Comparison of ENCODE assay signal across 8 cellular contexts in the genomic region with DNA sequence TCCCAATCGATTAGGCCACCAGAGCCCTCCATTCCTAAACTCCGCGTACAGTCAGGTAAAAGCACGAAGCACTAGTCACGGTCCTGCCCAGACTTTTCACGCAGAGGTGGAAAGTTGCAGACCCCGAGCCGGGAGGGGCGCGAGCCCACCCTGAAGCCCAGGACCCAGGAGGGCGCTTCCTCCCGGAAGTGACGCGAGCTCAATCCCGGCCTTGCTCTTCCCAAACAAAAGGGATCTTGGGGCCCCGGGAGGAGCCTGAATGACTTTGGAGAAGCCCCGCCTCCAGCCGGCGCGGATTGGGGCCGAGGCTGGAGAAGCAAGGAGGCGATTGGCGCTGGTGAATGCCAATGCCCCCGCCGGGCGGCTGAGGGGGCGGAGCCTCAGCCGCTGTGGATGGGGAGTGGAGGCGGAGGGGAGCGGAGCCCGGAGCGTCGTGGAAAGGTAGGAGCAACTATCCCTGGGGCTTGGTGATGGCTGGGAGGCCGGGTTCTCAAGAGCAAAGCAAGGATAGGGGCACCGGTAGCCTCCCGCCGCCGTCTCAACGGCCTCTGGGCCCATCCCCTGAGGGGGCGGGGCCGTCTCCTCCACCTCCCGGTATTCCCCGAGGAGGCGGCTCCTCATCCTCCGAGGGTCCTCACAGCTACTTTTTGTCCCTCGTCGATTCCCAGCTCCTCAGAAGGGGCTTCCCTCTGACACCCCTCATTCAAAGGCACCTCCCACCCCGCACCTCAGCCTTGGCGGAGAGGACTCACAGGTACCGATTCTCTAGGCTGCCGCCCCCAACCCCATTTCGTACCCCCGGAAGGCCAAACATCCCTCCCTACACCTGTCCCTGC. TPM values are rescaled to one million over a fixed set of nuclear protein-coding genes. Genes with fewer than 3 reads are reported as not detected.
DNase-seq lines count a peak whose midpoint lies in the region; FAIRE-seq and TF ChIP-seq lines count a peak whose summit lies in the region.

A gene with protein sequence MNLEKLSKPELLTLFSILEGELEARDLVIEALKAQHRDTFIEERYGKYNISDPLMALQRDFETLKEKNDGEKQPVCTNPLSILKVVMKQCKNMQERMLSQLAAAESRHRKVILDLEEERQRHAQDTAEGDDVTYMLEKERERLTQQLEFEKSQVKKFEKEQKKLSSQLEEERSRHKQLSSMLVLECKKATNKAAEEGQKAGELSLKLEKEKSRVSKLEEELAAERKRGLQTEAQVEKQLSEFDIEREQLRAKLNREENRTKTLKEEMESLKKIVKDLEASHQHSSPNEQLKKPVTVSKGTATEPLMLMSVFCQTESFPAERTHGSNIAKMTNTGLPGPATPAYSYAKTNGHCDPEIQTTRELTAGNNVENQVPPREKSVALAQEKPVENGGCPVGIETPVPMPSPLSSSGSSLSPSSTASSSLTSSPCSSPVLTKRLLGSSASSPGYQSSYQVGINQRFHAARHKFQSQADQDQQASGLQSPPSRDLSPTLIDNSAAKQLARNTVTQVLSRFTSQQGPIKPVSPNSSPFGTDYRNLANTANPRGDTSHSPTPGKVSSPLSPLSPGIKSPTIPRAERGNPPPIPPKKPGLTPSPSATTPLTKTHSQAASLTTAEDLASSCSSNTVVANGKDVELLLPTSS (plus strand): TSS at position 383 of the 836 bp plus-strand sequence. CDS start 19,952 bp downstream, outside the sequence.

- H3K9me3 ChIP-seq in CD8-positive, alpha-beta memory T cell (ENCODE audit: low read length): no peaks in the 10 kb centered on the region

- peak within 1 kb of the TSS; percentile 80 to 98 (median 94) for H3K4me3 Mint-ChIP-seq in CD8-positive, alpha-beta memory T cell
- H3K4me3 Mint-ChIP-seq in mesothelial cell of epicardium: peak within 1 kb of the TSS; percentile 97

- H3K27me3 ChIP-seq in CD8-positive, alpha-beta memory T cell (ENCODE audit: insufficient read depth, low read length, poor library complexity, severe bottlenecking): no peaks in the 10 kb centered on the region

- no peaks in the 10 kb centered on the region for H3K36me3 ChIP-seq in CD8-positive, alpha-beta memory T cell (ENCODE audit: insufficient read depth, low read length)

- H3K27ac Mint-ChIP-seq in CD8-positive, alpha-beta memory T cell: peak within 1 kb of the TSS in 6 of 8 donors; percentile 27 to 87 (median 64)
- peak within 1 kb of the TSS; percentile 99 for H3K27ac Mint-ChIP-seq in mesothelial cell of epicardium

- no peaks in the 10 kb centered on the region for H3K9me3 Mint-ChIP-seq in CD8-positive, alpha-beta memory T cell
- no peaks in the 10 kb centered on the region for H3K9me3 Mint-ChIP-seq in mesothelial cell of epicardium

- peak; percentile 65 to 83 (median 76) for DNase-seq in CD8-positive, alpha-beta memory T cell
- peak; percentile 88 for DNase-seq in GM20000 (ENCODE audit: low spot score)
- DNase-seq in HS-5 (ENCODE audit: low read depth): peak; percentile 83
- peak; percentile 58 for DNase-seq in NOMO-1 treated with DMSO at 0.1 percent for 48 hours (lab: John Stamatoyannopoulos, UW; ENCODE audit: unreplicated experiment)
- DNase-seq in activated CD8-positive, alpha-beta memory T cell treated with anti-CD3 and anti-CD28 coated beads, Interleukin-2, amount 50 U/mL, for 4 hours: peak; percentile 78
- peak; percentile 92 to 94 for DNase-seq in mesothelial cell of epicardium (ENCODE audit: low spot score in 2 of 2, unreplicated experiment in 2 of 2)
- DNase-seq in stimulated activated CD8-positive, alpha-beta memory T cell treated with anti-CD3 and anti-CD28 coated beads, Interleukin-15, amount 100 ng/mL, for 4 hours (ENCODE audit: low read depth in 2 of 2): peak; percentile 52 to 63

- H3K4me1 Mint-ChIP-seq in CD8-positive, alpha-beta memory T cell: peaks cover 15 to 22% (median 21%) of the 10 kb centered on the region in 3 donors
- peaks cover 50% of the 10 kb centered on the region for H3K4me1 Mint-ChIP-seq in mesothelial cell of epicardium

- CTCF ChIA-PET in CD8-positive, alpha-beta memory T cell (lab: Charles Lee): interaction anchor here (0.7 to 1.7 kb wide), 2 partner anchors 11 to 312 kb away, joined by 3 to 6 read pairs; no protein-coding TSS in a partner anchor

- FAIRE-seq in endometrium (lab: Jason Lieb, UNC): peak; percentile 86

- H3K36me3 Mint-ChIP-seq in CD8-positive, alpha-beta memory T cell: peaks cover 0 to 4% (median 0%) of the 10 kb centered on the region in 3 donors
- no peaks in the 10 kb centered on the region for H3K36me3 Mint-ChIP-seq in mesothelial cell of epicardium

- POLR2A ChIA-PET in CD8-positive, alpha-beta memory T cell (lab: Charles Lee): interaction anchor here (1.0 to 1.2 kb wide), 2 partner anchors 226 to 319 kb away, joined by 3 to 10 read pairs; a partner anchor contains a TSS

- H3K4me3 ChIP-seq in CD8-positive, alpha-beta memory T cell (ENCODE audit: low read length): peak within 1 kb of the TSS; percentile 64

- peaks cover 15% of the 10 kb centered on the region for H3K4me1 ChIP-seq in CD8-positive, alpha-beta memory T cell (ENCODE audit: insufficient read depth, low read length)

- peak within 1 kb of the TSS; percentile 29 for H3K27ac ChIP-seq in CD8-positive, alpha-beta memory T cell (ENCODE audit: low read depth, low read length)

- H3K27me3 Mint-ChIP-seq in CD8-positive, alpha-beta memory T cell: peaks cover 22 to 30% of the 10 kb centered on the region in 2 donors
- no peaks in the 10 kb centered on the region for H3K27me3 Mint-ChIP-seq in mesothelial cell of epicardium (ENCODE audit: low read depth)

- TF ChIP-seq CTCF in GM20000 (IDR thresholded peaks at IDR 0.05; ENCODE audit: extremely low read depth, missing control alignments) (no peak), mesothelial cell of epicardium (IDR thresholded peaks at IDR 0.05; ENCODE audit: unreplicated experiment) (no peak)

RNA-seq across cellular contexts. Expression of the gene that starts here (rescaled TPM):
- total RNA-seq in CD8-positive, alpha-beta memory T cell: 1 to 10 TPM; 2.3 to 2.5 TPM
- polyA plus RNA-seq in CD8-positive, alpha-beta memory T cell: 0.07 TPM
- 63.2 to 65.4 TPM (median 64.9 TPM) in 3 replicates for total RNA-seq in mesothelial cell of epicardium

Comparison
In these comparisons a context has a peak if more than half of its experiments do, and no peak if none do; other contexts are left out.
1. Peak in every context shown above with its lines: DNase-seq, H3K4me3 ChIP-seq and H3K27ac ChIP-seq.
2. RNA of the gene that starts here (total RNA-seq): 63.2 to 65.4 TPM in mesothelial cell of epicardium; 2.3 to 2.5 TPM in CD8-positive, alpha-beta memory T cell; every median in the first group is over 10 times any median in the second.